Comparison of ENCODE assay signal across 29 cellular contexts in genomic region chr5:103333376-103333775, GRCh38.
"Had no signal": no experiment of that assay in that cellular context is flagged by ENCODE, and none has a peak within 500 bp of the region (broad histone marks: within the 10 kb centered on the region; RNA-seq: fewer than 3 reads in every experiment).

No MANE protein-coding gene starts in this region.

- H3K36me3 Mint-ChIP-seq: mesothelial cell of epicardium; naive B cell; natural killer cell; neural progenitor cell; stimulated activated effector memory CD8-positive, alpha-beta T cell treated with anti-CD3 and anti-CD28 coated beads, Interleukin-12 subunit alpha, Interleukin-12 subunit beta, amount 100 ng/mL, for 72 hours had no signal

- H3K27me3 Mint-ChIP-seq: progenitor cell of endocrine pancreas had no signal

- H3K27me3 ChIP-seq: left lung, neural progenitor cell, neutrophil, right atrium auricular region, right lobe of liver, spleen, suprapubic skin, tibial artery, upper lobe of right lung had no signal

- H3K9me3 Mint-ChIP-seq: naive B cell; natural killer cell; nephron progenitor cell; neural progenitor cell; stimulated activated effector memory CD8-positive, alpha-beta T cell treated with anti-CD3 and anti-CD28 coated beads, Interleukin-12 subunit alpha, Interleukin-12 subunit beta, amount 100 ng/mL, for 72 hours; stimulated activated naive CD8-positive, alpha-beta T cell treated with anti-CD3 and anti-CD28 coated beads, Interleukin-15, Interleukin-2, amounts not matched to agents 100 ng/mL and 50 ng/mL, for 24 hours had no signal

- DNase-seq: hippocampal formation; kidney; left colon; left lung; lower lobe of right lung; mammary epithelial cell; mesendoderm; naive B cell; natural killer cell; nephron progenitor cell; occipital lobe; right lobe of liver; spleen; stimulated activated CD4-positive, alpha-beta T cell treated with anti-CD3 and anti-CD28 coated beads, Interleukin-4, amount 100 ng/mL, for 24 hours; stimulated activated naive CD4-positive, alpha-beta T cell; tibial artery; upper lobe of right lung had no signal

- H3K4me1 Mint-ChIP-seq: mesothelial cell of epicardium; naive B cell; natural killer cell; neural progenitor cell; stimulated activated effector memory CD8-positive, alpha-beta T cell treated with anti-CD3 and anti-CD28 coated beads, Interleukin-12 subunit alpha, Interleukin-12 subunit beta, amount 100 ng/mL, for 72 hours had no signal

- H3K27ac Mint-ChIP-seq: mesothelial cell of epicardium; naive B cell; natural killer cell; nephron progenitor cell; neural progenitor cell; progenitor cell of endocrine pancreas; stimulated activated effector memory CD8-positive, alpha-beta T cell treated with anti-CD3 and anti-CD28 coated beads, Interleukin-12 subunit alpha, Interleukin-12 subunit beta, amount 100 ng/mL, for 72 hours; stimulated activated naive CD8-positive, alpha-beta T cell treated with anti-CD3 and anti-CD28 coated beads, Interleukin-15, Interleukin-2, amounts not matched to agents 100 ng/mL and 50 ng/mL, for 24 hours had no signal

- H3K4me3 Mint-ChIP-seq: mesothelial cell of epicardium; naive B cell; natural killer cell; nephron progenitor cell; neural progenitor cell; stimulated activated effector memory CD8-positive, alpha-beta T cell treated with anti-CD3 and anti-CD28 coated beads, Interleukin-12 subunit alpha, Interleukin-12 subunit beta, amount 100 ng/mL, for 72 hours; stimulated activated naive CD8-positive, alpha-beta T cell treated with anti-CD3 and anti-CD28 coated beads, Interleukin-15, Interleukin-2, amounts not matched to agents 100 ng/mL and 50 ng/mL, for 24 hours had no signal

- H3K4me2 ChIP-seq: neural progenitor cell had no signal

- H3K36me3 ChIP-seq: left lung, lower lobe of right lung, neural progenitor cell, neutrophil, right atrium auricular region, right lobe of liver, spleen, suprapubic skin, thoracic aorta, tibial artery, upper lobe of right lung had no signal

- H3K9ac ChIP-seq: neural progenitor cell had no signal

- ATAC-seq: left colon; left lung; lower lobe of right lung; natural killer cell; right lobe of liver; stimulated activated effector memory CD8-positive, alpha-beta T cell treated with anti-CD3 and anti-CD28 coated beads, Interleukin-12 subunit alpha, Interleukin-12 subunit beta, amount 100 ng/mL, for 72 hours; upper lobe of right lung had no signal

- H3K27ac ChIP-seq: left lung, lower lobe of right lung, neural progenitor cell, neutrophil, right atrium auricular region, right lobe of liver, skin epidermis, spleen, suprapubic skin, thoracic aorta, tibial artery, upper lobe of right lung had no signal

- H2AFZ ChIP-seq: neural progenitor cell had no signal

- FAIRE-seq: islet of Langerhans, kidney, urothelium cell line had no signal

- H3K9me3 ChIP-seq: left lung, lower lobe of right lung, neutrophil, right atrium auricular region, right lobe of liver, spleen, suprapubic skin, thoracic aorta, tibial artery, upper lobe of right lung had no signal

- H3K4me3 ChIP-seq: left lung, lower lobe of right lung, neural progenitor cell, right atrium auricular region, right lobe of liver, skin epidermis, spleen, suprapubic skin, thoracic aorta, tibial artery, upper lobe of right lung had no signal

- H3K4me1 ChIP-seq: left lung, lower lobe of right lung, neural progenitor cell, right atrium auricular region, right lobe of liver, spleen, suprapubic skin, tibial artery, upper lobe of right lung had no signal
